Comparison of ENCODE assay signal across 28 cellular contexts in the genomic region with DNA sequence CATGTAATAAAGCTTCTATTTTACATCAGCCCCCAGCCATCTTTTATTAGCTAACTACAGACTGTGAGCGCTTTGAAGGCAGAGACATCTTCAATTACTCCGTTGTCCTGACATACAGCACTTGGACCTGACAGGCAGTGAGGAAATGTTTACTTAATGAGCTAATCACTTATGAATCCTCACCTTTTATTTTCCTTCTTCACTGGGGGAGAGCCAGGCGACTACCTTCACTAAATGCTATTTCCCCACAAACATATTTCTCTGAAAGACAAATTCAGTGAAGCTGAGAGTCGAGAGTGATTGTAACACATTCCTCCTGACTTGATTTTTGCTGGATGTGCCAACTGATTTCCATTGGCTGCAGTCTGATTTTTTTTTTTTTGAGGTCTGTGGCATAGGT.
A peak's percentile ranks its signal among the peaks of the same experiment; 100 is the strongest.
DNase-seq lines count a peak whose midpoint lies in the region; ATAC-seq, FAIRE-seq and TF ChIP-seq lines count a peak whose summit lies in the region.
"Had no signal": no experiment of that assay in that cellular context is flagged by ENCODE, and none has a peak within 500 bp of the region (broad histone marks: within the 10 kb centered on the region; RNA-seq: fewer than 3 reads in every experiment).

No MANE protein-coding gene starts in this region.

- TF ChIP-seq POLR2A in body of pancreas (IDR thresholded peaks at IDR 0.05) (no peak), Peyer's patch (IDR thresholded peaks at IDR 0.05) (no peak)

- ATAC-seq in body of pancreas, result peak; percentile 43
- no peak for ATAC-seq in GM19023 (IDR thresholded peaks at IDR 0.05; ENCODE audit: unreplicated experiment)
- ATAC-seq: left ventricle myocardium superior; right cardiac atrium; stimulated activated naive CD8-positive, alpha-beta T cell treated with anti-CD3 and anti-CD28 coated beads, Interleukin-15, Interleukin-2, amounts not matched to agents 100 U/mL and 50 U/mL, for 24 hours had no signal

- H3K4me1 ChIP-seq in BLaER1 (peaks cover 73% of the 10 kb centered on the region), body of pancreas (peaks cover 25% of the 10 kb centered on the region), Peyer's patch (no peaks in the 10 kb centered on the region)
- H3K4me1 ChIP-seq: testis had no signal

- H3K4me3 ChIP-seq in BLaER1 (no peak overlapping the region), body of pancreas (no peak overlapping the region), Peyer's patch (no peak overlapping the region)
- H3K4me3 ChIP-seq: SK-N-MC, testis had no signal

- no peaks in the 10 kb centered on the region for H4K20me1 ChIP-seq in BLaER1

- H3K9me3 ChIP-seq in BLaER1 (peaks cover 23% of the 10 kb centered on the region), body of pancreas (no peaks in the 10 kb centered on the region), Peyer's patch (no peaks in the 10 kb centered on the region)
- H3K9me3 ChIP-seq: BE2C, testis had no signal

- H3K27ac ChIP-seq in BLaER1 (no peak overlapping the region; the same call in 1 of the 2 replicates), body of pancreas (peak overlapping the region in 3 of 4 donors; percentile 36 to 65 (median 38)), Peyer's patch (no peak overlapping the region)
- H3K27ac ChIP-seq: SK-N-MC, testis had no signal

- intact Hi-C loops in body of pancreas (cut with DNase I), result no loop called here

- no peak for FAIRE-seq in frontal cortex (lab: Jason Lieb, UNC)
- FAIRE-seq: endothelial cell of umbilical vein, GM12891, islet of Langerhans had no signal

- H3K9ac ChIP-seq in BLaER1, result no peak overlapping the region

- WGBS in body of pancreas, 2 donors, result 30 to 42% methylated on average over 4 of the region's 4 CpGs

- H3K4me2 ChIP-seq in BLaER1, result peak overlapping the region; percentile 13

- peak; percentile 12 for DNase-seq in M059J (ENCODE audit: low read depth)
- DNase-seq in body of pancreas, result no peak
- DNase-seq in kidney tubule cell (ENCODE audit: low spot score), result peak; percentile 89
- DNase-seq in Peyer's patch, result no peak
- no peak for DNase-seq in NCI-H1048 (lab: John Stamatoyannopoulos, UW)
- no peak for DNase-seq in frontal cortex (ENCODE audit: low spot score in 2 of 2)
- DNase-seq: activated CD4-positive, alpha-beta T cell treated with anti-CD3 and anti-CD28 coated beads, Interleukin-2, amount 50 U/mL, for 4 hours; activated CD4-positive, CD25-positive, alpha-beta regulatory T cell; activated naive CD4-positive, alpha-beta T cell treated with Interleukin-2 at 50 U/mL for 16 hours; BE2C; glutamatergic neuron; H9; KG1; left ventricle myocardium superior; MM.1S; NCI-H1930; posterior cingulate gyrus; right cardiac atrium; RPMI8226; stimulated activated CD4-positive, alpha-beta T cell treated with anti-CD3 and anti-CD28 coated beads, Interleukin-1b, Interleukin-23, amount 100 ng/mL, for 48 hours; stimulated activated naive CD8-positive, alpha-beta T cell treated with anti-CD3 and anti-CD28 coated beads, Interleukin-15, Interleukin-2, amounts not matched to agents 100 U/mL and 50 U/mL, for 24 hours; testis had no signal

- H3K36me3 ChIP-seq in BLaER1 (no peaks in the 10 kb centered on the region), body of pancreas (replicated peaks in 1 of 2; ENCODE audit: insufficient read depth in 1 of 2, low read depth in 2 of 2) (no peaks in the 10 kb centered on the region), Peyer's patch (no peaks in the 10 kb centered on the region)
- H3K36me3 ChIP-seq: BE2C had no signal

- TF ChIP-seq CTCF in body of pancreas (IDR thresholded peaks at IDR 0.05) (no peak), Peyer's patch (IDR thresholded peaks at IDR 0.05) (no peak)

- H3K27me3 ChIP-seq in BLaER1 (no peaks in the 10 kb centered on the region), body of pancreas (no peaks in the 10 kb centered on the region), Peyer's patch (no peaks in the 10 kb centered on the region)
- H3K27me3 ChIP-seq: BE2C, testis had no signal

Comparison
In these comparisons a context has a peak if more than half of its experiments do, and no peak if none do; other contexts are left out.
1. H3K27ac ChIP-seq: peak in body of pancreas (3 of 4); none in BLaER1 (single experiment) and Peyer's patch (0 of 4).
2. DNase-seq: peak in M059J (single experiment) and kidney tubule cell (single experiment); none in body of pancreas (0 of 4), Peyer's patch (0 of 3), NCI-H1048 (single experiment) and frontal cortex (0 of 2).